18 cellular contexts compared by ENCODE assay signal in genomic region chr10:29208816-29209215, GRCh38.
"Had no signal": no experiment of that assay in that cellular context is flagged by ENCODE, and none has a peak within 500 bp of the region (broad histone marks: within the 10 kb centered on the region; RNA-seq: fewer than 3 reads in every experiment).

No MANE protein-coding gene starts in this region.

- ATAC-seq: foreskin keratinocyte, gastrocnemius medialis, heart right ventricle, left cardiac atrium, left lung, left ventricle myocardium superior, lower lobe of right lung had no signal

- H3K9me3 ChIP-seq: gastrocnemius medialis had no signal

- H3K4me3 ChIP-seq: coronary artery, dorsolateral prefrontal cortex, esophagus muscularis mucosa, gastrocnemius medialis, heart right ventricle, left lung, lower lobe of right lung had no signal

- DNase-seq: dermis blood vessel endothelial cell; dorsolateral prefrontal cortex; effector CD4-positive, alpha-beta T cell; effector memory CD4-positive, alpha-beta T cell; foreskin keratinocyte; gastrocnemius medialis; glutamatergic neuron; head of caudate nucleus; heart right ventricle; hippocampal formation; left cardiac atrium; left lung; left ventricle myocardium superior; lower lobe of right lung; mesenchymal stem cell; midbrain had no signal

- H3K36me3 ChIP-seq: esophagus muscularis mucosa, gastrocnemius medialis, heart right ventricle, left lung, lower lobe of right lung had no signal

- H3K4me1 ChIP-seq: esophagus muscularis mucosa, foreskin keratinocyte, gastrocnemius medialis, heart right ventricle, left lung, lower lobe of right lung had no signal

- H3K27ac ChIP-seq: coronary artery, dorsolateral prefrontal cortex, esophagus muscularis mucosa, foreskin keratinocyte, gastrocnemius medialis, heart right ventricle, left lung, lower lobe of right lung had no signal

- H3K27me3 ChIP-seq: gastrocnemius medialis had no signal
